In the genomic region with DNA sequence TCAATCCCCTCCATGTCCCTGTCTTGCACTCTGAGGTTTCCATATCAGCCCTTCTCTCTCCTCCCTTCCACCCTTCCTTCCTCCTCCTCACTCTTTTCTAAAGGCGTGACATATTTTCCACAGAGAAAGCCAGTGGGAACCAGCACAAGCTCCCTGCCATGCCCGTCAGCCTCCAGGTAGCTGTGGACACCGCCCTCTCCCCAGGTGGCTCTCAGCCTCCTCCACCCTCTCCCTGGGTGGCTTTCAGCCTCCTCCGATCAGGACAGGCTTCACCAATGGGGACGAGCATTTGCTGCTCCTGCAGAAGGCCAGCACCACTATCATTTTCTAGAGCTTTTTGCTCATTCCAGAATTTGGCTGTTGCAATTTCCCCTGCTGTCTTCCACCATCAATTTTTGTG, we compare ENCODE assay signal across 14 cellular contexts.
DNase-seq lines count a peak whose midpoint lies in the region; ATAC-seq and TF ChIP-seq lines count a peak whose summit lies in the region.
"Had no signal": no experiment of that assay in that cellular context is flagged by ENCODE, and none has a peak within 500 bp of the region (broad histone marks: within the 10 kb centered on the region; RNA-seq: fewer than 3 reads in every experiment).

No MANE protein-coding gene starts in this region.

- no peaks in the 10 kb centered on the region for H3K4me1 Mint-ChIP-seq in activated CD4-positive, alpha-beta T cell treated with anti-CD3 and anti-CD28 coated beads, Interleukin-2, amount 10 ng/mL, durations not matched to agents 7 days and 5 days
- no peaks in the 10 kb centered on the region for H3K4me1 Mint-ChIP-seq in activated CD4-positive, alpha-beta T cell treated with anti-CD3 and anti-CD28 coated beads for 36 hours
- H3K4me1 Mint-ChIP-seq in dendritic cell treated with granulocyte-macrophage colony-stimulating factor and Interleukin-4, amounts not matched to agents 40 ng/mL and 50 ng/mL, for 4 days (ENCODE audit: low read depth): peaks cover 59% of the 10 kb centered on the region
- peaks cover 23% of the 10 kb centered on the region for H3K4me1 Mint-ChIP-seq in nephron progenitor cell
- H3K4me1 Mint-ChIP-seq in activated naive CD4-positive, alpha-beta T cell treated with anti-CD3 and anti-CD28 coated beads for 36 hours (ENCODE audit: low read depth): no peaks in the 10 kb centered on the region
- H3K4me1 Mint-ChIP-seq: CD4-positive, CD25-positive, alpha-beta regulatory T cell had no signal

- no peaks in the 10 kb centered on the region for H3K36me3 ChIP-seq in spleen
- H3K36me3 ChIP-seq: BLaER1 had no signal

- no peak for DNase-seq in activated CD4-positive, alpha-beta T cell treated with anti-CD3 and anti-CD28 coated beads, Interleukin-2, amount 10 ng/mL, durations not matched to agents 7 days and 5 days
- DNase-seq in activated CD4-positive, alpha-beta T cell treated with anti-CD3 and anti-CD28 coated beads for 36 hours: no peak
- DNase-seq in nephron progenitor cell (no peak), spleen (peak; percentile 59), GM13977 (ENCODE audit: low spot score) (no peak)
- DNase-seq in activated naive CD4-positive, alpha-beta T cell treated with anti-CD3 and anti-CD28 coated beads for 36 hours: no peak
- DNase-seq: 8988T; AML-193; CD4-positive, CD25-positive, alpha-beta regulatory T cell; GF-D8; HCEC 1CT; HFFc6 had no signal

- no peak for TF ChIP-seq POLR2A in spleen (IDR thresholded peaks at IDR 0.05)

- CTCF ChIA-PET in activated CD4-positive, alpha-beta T cell treated with anti-CD3 and anti-CD28 coated beads, Interleukin-2, amount 10 ng/mL, durations not matched to agents 7 days and 5 days (lab: Charles Lee): no interaction called here
- CTCF ChIA-PET in activated CD4-positive, alpha-beta T cell treated with anti-CD3 and anti-CD28 coated beads for 36 hours (lab: Charles Lee): no interaction called here
- CTCF ChIA-PET in activated naive CD4-positive, alpha-beta T cell treated with anti-CD3 and anti-CD28 coated beads for 36 hours (lab: Charles Lee): no interaction called here

- H3K27ac ChIP-seq in spleen: no peak overlapping the region
- H3K27ac ChIP-seq: BLaER1 had no signal

- peaks cover 5% of the 10 kb centered on the region for H3K27me3 Mint-ChIP-seq in activated CD4-positive, alpha-beta T cell treated with anti-CD3 and anti-CD28 coated beads, Interleukin-2, amount 10 ng/mL, durations not matched to agents 7 days and 5 days
- no peaks in the 10 kb centered on the region for H3K27me3 Mint-ChIP-seq in activated CD4-positive, alpha-beta T cell treated with anti-CD3 and anti-CD28 coated beads for 36 hours
- H3K27me3 Mint-ChIP-seq in dendritic cell treated with granulocyte-macrophage colony-stimulating factor and Interleukin-4, amounts not matched to agents 40 ng/mL and 50 ng/mL, for 4 days: peaks cover 29% of the 10 kb centered on the region
- peaks cover 33% of the 10 kb centered on the region for H3K27me3 Mint-ChIP-seq in nephron progenitor cell (ENCODE audit: low read depth, poor library complexity)
- no peaks in the 10 kb centered on the region for H3K27me3 Mint-ChIP-seq in activated naive CD4-positive, alpha-beta T cell treated with anti-CD3 and anti-CD28 coated beads for 36 hours (ENCODE audit: low read depth)

- no peaks in the 10 kb centered on the region for H3K9me3 Mint-ChIP-seq in activated CD4-positive, alpha-beta T cell treated with anti-CD3 and anti-CD28 coated beads, Interleukin-2, amount 10 ng/mL, durations not matched to agents 7 days and 5 days
- H3K9me3 Mint-ChIP-seq in activated CD4-positive, alpha-beta T cell treated with anti-CD3 and anti-CD28 coated beads for 36 hours (ENCODE audit: low read depth): no peaks in the 10 kb centered on the region
- no peaks in the 10 kb centered on the region for H3K9me3 Mint-ChIP-seq in dendritic cell treated with granulocyte-macrophage colony-stimulating factor and Interleukin-4, amounts not matched to agents 40 ng/mL and 50 ng/mL, for 4 days
- H3K9me3 Mint-ChIP-seq in nephron progenitor cell: peaks cover 4% of the 10 kb centered on the region
- no peaks in the 10 kb centered on the region for H3K9me3 Mint-ChIP-seq in activated naive CD4-positive, alpha-beta T cell treated with anti-CD3 and anti-CD28 coated beads for 36 hours

- 87 to 97% (median 96%) methylated on average over 5 of the region's 5 CpGs for WGBS in spleen, 5 donors

- peaks cover 5 to 34% (median 17%) of the 10 kb centered on the region in 6 donors for H3K4me1 ChIP-seq in spleen
- H3K4me1 ChIP-seq: BLaER1 had no signal

- in situ Hi-C loops in GM13977 (cut with MboI; ENCODE audit: low pct_unique_long_range_greater_than_20kb, low sequenced_read_pairs, unreplicated experiment): no loop called here

- peak overlapping the region; percentile 68 for H3K27ac Mint-ChIP-seq in activated CD4-positive, alpha-beta T cell treated with anti-CD3 and anti-CD28 coated beads, Interleukin-2, amount 10 ng/mL, durations not matched to agents 7 days and 5 days
- H3K27ac Mint-ChIP-seq in activated CD4-positive, alpha-beta T cell treated with anti-CD3 and anti-CD28 coated beads for 36 hours: no peak overlapping the region
- H3K27ac Mint-ChIP-seq in dendritic cell treated with granulocyte-macrophage colony-stimulating factor and Interleukin-4, amounts not matched to agents 40 ng/mL and 50 ng/mL, for 4 days: peak overlapping the region; percentile 73
- H3K27ac Mint-ChIP-seq in nephron progenitor cell: peak overlapping the region; percentile 32
- no peak overlapping the region for H3K27ac Mint-ChIP-seq in activated naive CD4-positive, alpha-beta T cell treated with anti-CD3 and anti-CD28 coated beads for 36 hours
- H3K27ac Mint-ChIP-seq: HFFc6 had no signal

- H3K36me3 Mint-ChIP-seq in activated CD4-positive, alpha-beta T cell treated with anti-CD3 and anti-CD28 coated beads, Interleukin-2, amount 10 ng/mL, durations not matched to agents 7 days and 5 days (ENCODE audit: low read depth): no peaks in the 10 kb centered on the region
- no peaks in the 10 kb centered on the region for H3K36me3 Mint-ChIP-seq in activated CD4-positive, alpha-beta T cell treated with anti-CD3 and anti-CD28 coated beads for 36 hours (ENCODE audit: low read depth)
- no peaks in the 10 kb centered on the region for H3K36me3 Mint-ChIP-seq in dendritic cell treated with granulocyte-macrophage colony-stimulating factor and Interleukin-4, amounts not matched to agents 40 ng/mL and 50 ng/mL, for 4 days (ENCODE audit: low read depth)
- H3K36me3 Mint-ChIP-seq in nephron progenitor cell (ENCODE audit: low read depth): no peaks in the 10 kb centered on the region
- no peaks in the 10 kb centered on the region for H3K36me3 Mint-ChIP-seq in activated naive CD4-positive, alpha-beta T cell treated with anti-CD3 and anti-CD28 coated beads for 36 hours (ENCODE audit: low read depth)
- H3K36me3 Mint-ChIP-seq: CD4-positive, CD25-positive, alpha-beta regulatory T cell had no signal

- TF ChIP-seq CTCF in nephron progenitor cell (IDR thresholded peaks at IDR 0.05) (no peak), spleen (IDR thresholded peaks at IDR 0.05 in 8 of 11, conservative IDR thresholded peaks at IDR 0.05 in 3 of 11) (no peak), GM13977 (IDR thresholded peaks at IDR 0.05; ENCODE audit: extremely low read depth, insufficient read depth, missing control alignments) (no peak)

- no peak overlapping the region for H3K4me3 Mint-ChIP-seq in activated CD4-positive, alpha-beta T cell treated with anti-CD3 and anti-CD28 coated beads, Interleukin-2, amount 10 ng/mL, durations not matched to agents 7 days and 5 days
- H3K4me3 Mint-ChIP-seq in activated CD4-positive, alpha-beta T cell treated with anti-CD3 and anti-CD28 coated beads for 36 hours: no peak overlapping the region
- H3K4me3 Mint-ChIP-seq in dendritic cell treated with granulocyte-macrophage colony-stimulating factor and Interleukin-4, amounts not matched to agents 40 ng/mL and 50 ng/mL, for 4 days: no peak overlapping the region
- H3K4me3 Mint-ChIP-seq in nephron progenitor cell: no peak overlapping the region
- H3K4me3 Mint-ChIP-seq in activated naive CD4-positive, alpha-beta T cell treated with anti-CD3 and anti-CD28 coated beads for 36 hours: no peak overlapping the region
- H3K4me3 Mint-ChIP-seq: CD4-positive, CD25-positive, alpha-beta regulatory T cell; HFFc6 had no signal

- intact Hi-C loops in activated CD4-positive, alpha-beta T cell treated with anti-CD3 and anti-CD28 coated beads for 36 hours (cut with DNase I, micrococcal nuclease): no loop called here
- intact Hi-C loops in dendritic cell treated with granulocyte-macrophage colony-stimulating factor and Interleukin-4, amounts not matched to agents 40 ng/mL and 50 ng/mL, for 4 days (cut with micrococcal nuclease): no loop called here
- intact Hi-C loops in spleen (cut with DNase I; ENCODE audit: low total_unique reads): no loop called here
- intact Hi-C loops in activated naive CD4-positive, alpha-beta T cell treated with anti-CD3 and anti-CD28 coated beads for 36 hours (cut with micrococcal nuclease): no loop called here

- H3K9me3 ChIP-seq in spleen: no peaks in the 10 kb centered on the region
- H3K9me3 ChIP-seq: BLaER1 had no signal

- ATAC-seq in activated CD4-positive, alpha-beta T cell treated with anti-CD3 and anti-CD28 coated beads for 36 hours: no peak

- POLR2A ChIA-PET in activated CD4-positive, alpha-beta T cell treated with anti-CD3 and anti-CD28 coated beads, Interleukin-2, amount 10 ng/mL, durations not matched to agents 7 days and 5 days (lab: Charles Lee): no interaction called here
- POLR2A ChIA-PET in activated CD4-positive, alpha-beta T cell treated with anti-CD3 and anti-CD28 coated beads for 36 hours (lab: Charles Lee): no interaction called here

- peaks cover 0 to 15% (median 0%) of the 10 kb centered on the region in 7 donors for H3K27me3 ChIP-seq in spleen (replicated peaks in 1 of 7)
- H3K27me3 ChIP-seq: BLaER1 had no signal

- H3K4me3 ChIP-seq in spleen: no peak overlapping the region
- H3K4me3 ChIP-seq: BLaER1 had no signal

Comparison
In these comparisons a context has a peak if more than half of its experiments do, and no peak if none do; other contexts are left out.
1. H3K27ac Mint-ChIP-seq: peak in activated CD4-positive, alpha-beta T cell treated with anti-CD3 and anti-CD28 coated beads, Interleukin-2, amount 10 ng/mL, durations not matched to agents 7 days and 5 days (single experiment), dendritic cell treated with granulocyte-macrophage colony-stimulating factor and Interleukin-4, amounts not matched to agents 40 ng/mL and 50 ng/mL, for 4 days (single experiment) and nephron progenitor cell (single experiment); none in activated CD4-positive, alpha-beta T cell treated with anti-CD3 and anti-CD28 coated beads for 36 hours (single experiment) and activated naive CD4-positive, alpha-beta T cell treated with anti-CD3 and anti-CD28 coated beads for 36 hours (single experiment).